In genomic region chr6:44253307-44254101, GRCh38 we compare ENCODE assay signal across 9 cellular contexts. TPM values are rescaled to one million over a fixed set of nuclear protein-coding genes. Genes with fewer than 3 reads are reported as not detected.
DNase-seq lines count a peak whose midpoint lies in the region; ATAC-seq and TF ChIP-seq lines count a peak whose summit lies in the region.
"Had no signal": no experiment of that assay in that cellular context is flagged by ENCODE, and none has a peak within 500 bp of the region (broad histone marks: within the 10 kb centered on the region; RNA-seq: fewer than 3 reads in every experiment).

No MANE protein-coding gene starts in this region.

- H3K36me3 Mint-ChIP-seq in mesothelial cell of epicardium: peaks cover 51% of the 10 kb centered on the region

- H3K4me1 Mint-ChIP-seq in mesothelial cell of epicardium: peaks cover 34% of the 10 kb centered on the region

- H3K4me2 ChIP-seq in BLaER1: peak overlapping the region; percentile 4; the same call in 1 of the 2 replicates

- H3K27ac Mint-ChIP-seq in mesothelial cell of epicardium: peak overlapping the region; percentile 51

- DNase-seq in GM13976 (ENCODE audit: low spot score) (no peak), RWPE1 (ENCODE audit: low spot score) (no peak), ascending aorta (ENCODE audit: low spot score in 2 of 2) (no peak), mesothelial cell of epicardium (ENCODE audit: low spot score in 2 of 2, unreplicated experiment in 2 of 2) (no peak), cerebellum (ENCODE audit: low spot score) (no peak)

- in situ Hi-C loops in GM13976 (cut with MboI; ENCODE audit: low sequenced_read_pairs, unreplicated experiment): no loop called here

- H3K4me1 ChIP-seq in BLaER1: peaks cover 77% of the 10 kb centered on the region
- peaks cover 0 to 31% of the 10 kb centered on the region in 2 donors for H3K4me1 ChIP-seq in ascending aorta

- H3K4me3 ChIP-seq in BLaER1 (no peak overlapping the region), ascending aorta (no peak overlapping the region)
- H3K4me3 ChIP-seq: mucosa of descending colon had no signal

- POLR2A ChIA-PET in RWPE1 (lab: Yijun Ruan, JAX; ENCODE audit: low non-redundant PET): no interaction called here

- no peaks in the 10 kb centered on the region for H3K9me3 ChIP-seq in BLaER1
- no peaks in the 10 kb centered on the region for H3K9me3 ChIP-seq in ascending aorta
- H3K9me3 ChIP-seq: mucosa of descending colon had no signal

- peaks cover 79% of the 10 kb centered on the region for H3K36me3 ChIP-seq in BLaER1
- peaks cover 61 to 66% of the 10 kb centered on the region in 2 donors for H3K36me3 ChIP-seq in ascending aorta

- H3K9ac ChIP-seq in BLaER1: no peak overlapping the region

- H3K27ac ChIP-seq in BLaER1 (no peak overlapping the region), RWPE1 (peak overlapping the region; percentile 71), ascending aorta (no peak overlapping the region)

- no peaks in the 10 kb centered on the region for H3K27me3 Mint-ChIP-seq in mesothelial cell of epicardium (ENCODE audit: low read depth)

- ATAC-seq in GM21717 (IDR thresholded peaks at IDR 0.05; ENCODE audit: unreplicated experiment): no peak
- no peak for ATAC-seq in HG03025 (IDR thresholded peaks at IDR 0.05; ENCODE audit: low FRiP score, unreplicated experiment)
- ATAC-seq: mucosa of descending colon had no signal

- intact Hi-C loops in ascending aorta (cut with DNase I): no loop called here

- peak; percentile 49 for TF ChIP-seq CTCF in GM13976 (IDR thresholded peaks at IDR 0.05; ENCODE audit: borderline replicate concordance, control extremely low read depth, extremely low read depth, insufficient read depth, missing control alignments)
- TF ChIP-seq CTCF in RWPE1 (conservative IDR thresholded peaks at IDR 0.05; ENCODE audit: low read depth): peak; percentile 64
- peak in 2 of 3 experiments; percentile 6 to 42 for TF ChIP-seq CTCF in ascending aorta (IDR thresholded peaks at IDR 0.05)
- TF ChIP-seq CTCF in mesothelial cell of epicardium (IDR thresholded peaks at IDR 0.05; ENCODE audit: unreplicated experiment): peak; percentile 27

- CTCF ChIA-PET in RWPE1 (lab: Yijun Ruan, JAX): interaction anchor here (0.6 to 0.8 kb wide), 5 partner anchors 15 to 166 kb away, joined by 3 read pairs; no protein-coding TSS in a partner anchor

- H4K20me1 ChIP-seq in BLaER1: peaks cover 88% of the 10 kb centered on the region

- H3K9me3 Mint-ChIP-seq in mesothelial cell of epicardium: no peaks in the 10 kb centered on the region

- H3K27me3 ChIP-seq in BLaER1: no peaks in the 10 kb centered on the region
- no peaks in the 10 kb centered on the region for H3K27me3 ChIP-seq in ascending aorta

- no peak overlapping the region for H3K4me3 Mint-ChIP-seq in mesothelial cell of epicardium

RNA-seq across cellular contexts. Expression of gene SLC35B2, which starts 3.8 kb away (rescaled TPM):
- 9.9 TPM for total RNA-seq in ascending aorta
- total RNA-seq in mesothelial cell of epicardium: 33.4 to 38.2 TPM (median 37.1 TPM) in 3 replicates
- 23.9 TPM for total RNA-seq in cerebellum

RNA-seq across cellular contexts. Expression of gene HSP90AB1, which starts 6.6 kb away (rescaled TPM):
- total RNA-seq in ascending aorta: 354 TPM
- total RNA-seq in mesothelial cell of epicardium: 992 to 1,038 TPM (median 1,015 TPM) in 3 replicates
- 210 TPM for total RNA-seq in cerebellum

RNA-seq across cellular contexts. Expression of gene NFKBIE, which starts 11.8 kb away (rescaled TPM):
- total RNA-seq in ascending aorta (1.9 TPM), mesothelial cell of epicardium (8.9 to 9.7 TPM (median 9.2 TPM) in 3 replicates), cerebellum (4.5 TPM)

RNA-seq across cellular contexts. Expression of gene TMEM151B, which starts 16.7 kb away (rescaled TPM):
- total RNA-seq in ascending aorta (not detected), mesothelial cell of epicardium (0.45 to 0.80 TPM (median 0.56 TPM) in 3 replicates), cerebellum (25.6 TPM)

RNA-seq across cellular contexts. Expression of gene SLC29A1, which starts 30.1 kb away (rescaled TPM):
- total RNA-seq in ascending aorta: 224 TPM
- 13.2 to 13.9 TPM (median 13.9 TPM) in 3 replicates for total RNA-seq in mesothelial cell of epicardium
- total RNA-seq in cerebellum: 10.8 TPM
